In genomic region chr9:89037891-89038290, GRCh38 we compare ENCODE assay signal across 1 cellular context.
TF ChIP-seq lines count a peak whose summit lies in the region.

No MANE protein-coding gene starts in this region.

TF ChIP-seq in GM23338, 12 proteins besides CTCF, POLR2A, EP300 and RAD21:
- TF ChIP-seq NANOG (IDR thresholded peaks at IDR 0.05; ENCODE audit: borderline replicate concordance) (no peak), JUNB (IDR thresholded peaks at IDR 0.05; ENCODE audit: unreplicated experiment) (no peak), STAT1 (IDR thresholded peaks at IDR 0.05; ENCODE audit: unreplicated experiment) (no peak)
